In the genomic region with DNA sequence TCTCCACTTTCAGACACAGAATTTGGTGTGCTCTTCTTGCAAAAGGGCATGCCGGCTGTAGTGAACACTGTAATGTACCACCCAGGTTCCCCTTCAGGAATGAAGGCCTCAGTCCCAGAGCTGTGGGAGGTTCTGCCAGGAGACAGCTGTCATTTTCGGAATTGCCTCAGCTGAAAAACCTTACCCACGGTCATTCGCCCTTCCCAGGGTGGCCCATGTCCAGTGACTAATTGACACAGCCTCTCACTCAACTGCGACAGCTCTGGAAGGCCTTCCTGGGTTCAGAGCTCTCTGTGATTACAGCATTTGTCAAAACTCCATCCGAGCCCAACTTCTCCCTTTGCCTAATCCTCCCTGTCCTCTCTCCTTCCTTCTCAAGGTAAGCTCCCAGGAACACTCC, we compare ENCODE assay signal across 31 cellular contexts.
"Had no signal": no experiment of that assay in that cellular context is flagged by ENCODE, and none has a peak within 500 bp of the region (broad histone marks: within the 10 kb centered on the region; RNA-seq: fewer than 3 reads in every experiment).

No MANE protein-coding gene starts in this region.

- H3K27me3 ChIP-seq: ascending aorta, breast epithelium, cardiac muscle cell, colonic mucosa, dorsolateral prefrontal cortex, esophagus muscularis mucosa, foreskin keratinocyte, gastrocnemius medialis, heart left ventricle had no signal

- H3K9me3 Mint-ChIP-seq: activated CD4-positive, alpha-beta memory T cell treated with anti-CD3 and anti-CD28 coated beads, Interleukin-2, amount 10 ng/mL, durations not matched to agents 7 days and 5 days; activated CD4-positive, alpha-beta T cell treated with anti-CD3 and anti-CD28 coated beads, Interleukin-2, amount 10 ng/mL, durations not matched to agents 7 days and 5 days; activated naive CD4-positive, alpha-beta T cell treated with anti-CD3 and anti-CD28 coated beads, Interleukin-2, amount 10 ng/mL, durations not matched to agents 7 days and 5 days; activated T-cell treated with anti-CD3 and anti-CD28 coated beads, Interleukin-2, amount 50 U/mL, for 24 hours had no signal

- H3K4me1 Mint-ChIP-seq: activated CD4-positive, alpha-beta T cell treated with anti-CD3 and anti-CD28 coated beads for 36 hours; brain had no signal

- H3K9me3 ChIP-seq: ascending aorta, breast epithelium, colonic mucosa, esophagus muscularis mucosa, gastrocnemius medialis, heart left ventricle had no signal

- DNase-seq: activated CD4-positive, alpha-beta memory T cell treated with anti-CD3 and anti-CD28 coated beads, Interleukin-2, amount 10 ng/mL, durations not matched to agents 7 days and 5 days; activated CD4-positive, alpha-beta T cell treated with anti-CD3 and anti-CD28 coated beads for 36 hours; activated CD4-positive, alpha-beta T cell treated with anti-CD3 and anti-CD28 coated beads, Interleukin-2, amount 10 ng/mL, durations not matched to agents 7 days and 5 days; activated CD4-positive, alpha-beta T cell treated with anti-CD3 and anti-CD28 coated beads, Interleukin-2, amount 50 U/mL, for 4 hours; activated CD4-positive, CD25-positive, alpha-beta regulatory T cell; activated CD4-positive, CD25-positive, alpha-beta regulatory T cell treated with anti-CD3 and anti-CD28 coated beads, Interleukin-2, amount 50 U/mL, for 72 hours; activated CD8-positive, alpha-beta memory T cell treated with anti-CD3 and anti-CD28 coated beads, Interleukin-2, amount 50 U/mL, for 48 hours; activated gamma-delta T cell; activated naive CD4-positive, alpha-beta T cell; activated naive CD4-positive, alpha-beta T cell treated with anti-CD3 and anti-CD28 coated beads, Interleukin-2, amount 10 ng/mL, durations not matched to agents 7 days and 5 days; activated naive CD8-positive, alpha-beta T cell treated with anti-CD3 and anti-CD28 coated beads, Interleukin-2, amount 10 ng/mL, durations not matched to agents 7 days and 5 days; activated T-cell treated with anti-CD3 and anti-CD28 coated beads for 4 hours; activated T-cell treated with anti-CD3 and anti-CD28 coated beads, Interleukin-2, amount 50 U/mL, for 24 hours; activated T-cell treated with anti-CD3 and anti-CD28 coated beads, Interleukin-2, amount 50 U/mL, for 72 hours; central memory CD4-positive, alpha-beta T cell; cerebellar nuclear complex; colonic mucosa; dorsolateral prefrontal cortex; effector memory CD4-positive, alpha-beta T cell; endodermal cell; foreskin keratinocyte; gastrocnemius medialis; glutamatergic neuron; heart left ventricle; T-helper 2 cell had no signal

- H3K27ac Mint-ChIP-seq: activated CD4-positive, alpha-beta memory T cell treated with anti-CD3 and anti-CD28 coated beads, Interleukin-2, amount 10 ng/mL, durations not matched to agents 7 days and 5 days; activated CD4-positive, alpha-beta T cell treated with anti-CD3 and anti-CD28 coated beads for 36 hours; activated CD4-positive, alpha-beta T cell treated with anti-CD3 and anti-CD28 coated beads, Interleukin-2, amount 10 ng/mL, durations not matched to agents 7 days and 5 days; activated naive CD4-positive, alpha-beta T cell treated with anti-CD3 and anti-CD28 coated beads, Interleukin-2, amount 10 ng/mL, durations not matched to agents 7 days and 5 days; activated naive CD4-positive, alpha-beta T cell treated with anti-CD3 and anti-CD28 coated beads, Interleukin-2, amount 50 U/mL, for 72 hours; activated naive CD8-positive, alpha-beta T cell treated with anti-CD3 and anti-CD28 coated beads, Interleukin-2, amount 10 ng/mL, durations not matched to agents 7 days and 5 days; activated T-cell treated with anti-CD3 and anti-CD28 coated beads, Interleukin-2, amount 50 U/mL, for 24 hours; activated T-cell treated with anti-CD3 and anti-CD28 coated beads, Interleukin-2, amount 50 U/mL, for 72 hours; brain; endodermal cell had no signal

- ATAC-seq: activated CD4-positive, alpha-beta T cell treated with anti-CD3 and anti-CD28 coated beads for 36 hours; activated naive CD4-positive, alpha-beta T cell treated with anti-CD3 and anti-CD28 coated beads, Interleukin-2, amount 50 U/mL, for 72 hours; activated T-cell treated with anti-CD3 and anti-CD28 coated beads, Interleukin-2, amount 50 U/mL, for 72 hours; foreskin keratinocyte; gastrocnemius medialis; heart left ventricle had no signal

- H3K36me3 ChIP-seq: ascending aorta, breast epithelium, cardiac muscle cell, colonic mucosa, esophagus muscularis mucosa, gastrocnemius medialis, heart left ventricle had no signal

- H3K4me3 ChIP-seq: ascending aorta, breast epithelium, cardiac muscle cell, colonic mucosa, dorsolateral prefrontal cortex, esophagus muscularis mucosa, gastrocnemius medialis, heart left ventricle had no signal

- H3K27ac ChIP-seq: ascending aorta, breast epithelium, cardiac muscle cell, colonic mucosa, dorsolateral prefrontal cortex, esophagus muscularis mucosa, foreskin keratinocyte, gastrocnemius medialis, heart left ventricle had no signal

- H3K4me3 Mint-ChIP-seq: activated CD4-positive, alpha-beta memory T cell treated with anti-CD3 and anti-CD28 coated beads, Interleukin-2, amount 10 ng/mL, durations not matched to agents 7 days and 5 days; activated CD4-positive, alpha-beta T cell treated with anti-CD3 and anti-CD28 coated beads for 36 hours; activated CD4-positive, alpha-beta T cell treated with anti-CD3 and anti-CD28 coated beads, Interleukin-2, amount 10 ng/mL, durations not matched to agents 7 days and 5 days; activated naive CD4-positive, alpha-beta T cell treated with anti-CD3 and anti-CD28 coated beads, Interleukin-2, amount 10 ng/mL, durations not matched to agents 7 days and 5 days; activated naive CD8-positive, alpha-beta T cell treated with anti-CD3 and anti-CD28 coated beads, Interleukin-2, amount 10 ng/mL, durations not matched to agents 7 days and 5 days; activated T-cell treated with anti-CD3 and anti-CD28 coated beads, Interleukin-2, amount 50 U/mL, for 24 hours; activated T-cell treated with anti-CD3 and anti-CD28 coated beads, Interleukin-2, amount 50 U/mL, for 72 hours; brain; endodermal cell had no signal

- H3K4me1 ChIP-seq: ascending aorta, breast epithelium, colonic mucosa, esophagus muscularis mucosa, foreskin keratinocyte, gastrocnemius medialis had no signal

- H3K36me3 Mint-ChIP-seq: activated naive CD4-positive, alpha-beta T cell treated with anti-CD3 and anti-CD28 coated beads, Interleukin-2, amount 10 ng/mL, durations not matched to agents 7 days and 5 days; activated naive CD4-positive, alpha-beta T cell treated with anti-CD3 and anti-CD28 coated beads, Interleukin-2, amount 50 U/mL, for 72 hours; brain had no signal
